5 cellular contexts compared by ENCODE assay signal in genomic region chr15:20297603-20298123, GRCh38.
DNase-seq lines count a peak whose midpoint lies in the region; TF ChIP-seq lines count a peak whose summit lies in the region.
"Not testable (repeated sequence)": the region's sequence is repeated elsewhere in the genome, so short reads cannot be mapped to it uniquely, and the experiment has no call there.

No MANE protein-coding gene starts in this region.

- not testable (repeated sequence) for H3K36me3 Mint-ChIP-seq in chondrocyte (ENCODE audit: low read depth)

- not testable (repeated sequence) for H3K27ac ChIP-seq in Peyer's patch

- not testable (repeated sequence) for H3K27me3 Mint-ChIP-seq in chondrocyte (ENCODE audit: low read depth)

- H3K9me3 ChIP-seq in Peyer's patch, result peaks cover 0 to 12% (median 0%) of the 10 kb centered on the region in 4 donors

- H3K36me3 ChIP-seq in Peyer's patch, result not testable (repeated sequence)

- not testable (repeated sequence) for TF ChIP-seq CTCF in Peyer's patch (IDR thresholded peaks at IDR 0.05); chondrocyte (IDR thresholded peaks at IDR 0.05)

- not testable (repeated sequence) for TF ChIP-seq POLR2A in Peyer's patch (IDR thresholded peaks at IDR 0.05)

- not testable (repeated sequence) for H3K4me3 ChIP-seq in Peyer's patch

- not testable (repeated sequence) for H3K4me1 ChIP-seq in Peyer's patch

- not testable (repeated sequence) for H3K4me1 Mint-ChIP-seq in chondrocyte (ENCODE audit: low read depth)

- H3K9me3 Mint-ChIP-seq in chondrocyte (ENCODE audit: low read depth), result peaks cover 52% of the 10 kb centered on the region

- not testable (repeated sequence) for H3K27ac Mint-ChIP-seq in chondrocyte (ENCODE audit: unreplicated experiment)

- DNase-seq in Peyer's patch (peak in 2 of 3 donors; percentile 6 to 8), chondrocyte (ENCODE audit: low spot score) (peak; percentile 83)
- DNase-seq in activated CD8-positive, alpha-beta memory T cell treated with anti-CD3 and anti-CD28 coated beads for 24 hours, result peak; percentile 35
- peak; percentile 17 for DNase-seq in activated effector memory CD4-positive, alpha-beta T cell treated with anti-CD3 and anti-CD28 coated beads, Interleukin-2, amount 50 U/mL, for 16 hours
- peak; percentile 1 for DNase-seq in activated naive CD4-positive, alpha-beta T cell treated with Interleukin-2 at 50 U/mL for 16 hours

- H3K4me3 Mint-ChIP-seq in chondrocyte (ENCODE audit: unreplicated experiment), result not testable (repeated sequence)

- not testable (repeated sequence) for H3K27me3 ChIP-seq in Peyer's patch

Comparison
In these comparisons a context has a peak if more than half of its experiments do, and no peak if none do; other contexts are left out.
1. DNase-seq: peak in every context shown above with its lines; median percentile 83 in chondrocyte; 35 in activated CD8-positive, alpha-beta memory T cell treated with anti-CD3 and anti-CD28 coated beads for 24 hours; 17 in activated effector memory CD4-positive, alpha-beta T cell treated with anti-CD3 and anti-CD28 coated beads, Interleukin-2, amount 50 U/mL, for 16 hours; 7 in Peyer's patch; 1 in activated naive CD4-positive, alpha-beta T cell treated with Interleukin-2 at 50 U/mL for 16 hours.